Comparison of ENCODE assay signal across 8 cellular contexts in the genomic region with DNA sequence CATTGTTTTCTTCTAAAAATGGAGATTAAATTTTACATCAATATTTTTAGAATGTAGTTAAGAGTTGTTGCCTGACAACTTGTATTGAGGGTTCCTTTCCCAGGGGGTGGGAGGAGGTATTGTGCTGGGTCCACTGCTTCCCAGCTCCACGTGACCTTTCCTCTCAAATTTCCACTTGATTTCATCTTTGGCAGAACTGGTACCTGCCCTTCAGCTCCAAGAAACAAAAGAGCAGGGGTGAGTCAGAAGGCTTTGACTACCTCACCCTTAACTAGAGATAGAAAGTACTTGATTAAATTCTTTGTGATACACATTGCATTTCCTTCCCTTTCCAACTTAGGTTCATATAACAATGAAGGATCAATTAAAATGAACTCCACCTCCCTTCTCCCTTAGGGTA. TPM values are rescaled to one million over a fixed set of nuclear protein-coding genes. Genes with fewer than 3 reads are reported as not detected.
A peak's percentile ranks its signal among the peaks of the same experiment; 100 is the strongest.
DNase-seq lines count a peak whose midpoint lies in the region; ATAC-seq and TF ChIP-seq lines count a peak whose summit lies in the region.

No MANE protein-coding gene starts in this region.

- peak overlapping the region; percentile 2 for H3K27ac Mint-ChIP-seq in activated CD4-positive, alpha-beta memory T cell treated with anti-CD3 and anti-CD28 coated beads for 36 hours
- no peak overlapping the region for H3K27ac Mint-ChIP-seq in activated CD4-positive, alpha-beta memory T cell treated with anti-CD3 and anti-CD28 coated beads, Interleukin-2, amount 10 ng/mL, durations not matched to agents 7 days and 5 days

- intact Hi-C loops in activated CD4-positive, alpha-beta memory T cell treated with anti-CD3 and anti-CD28 coated beads for 36 hours (cut with micrococcal nuclease): loop anchor here (2.0 kb wide), 3 partner anchors 13 to 65 kb away; no protein-coding TSS in a partner anchor

- DNase-seq in activated CD4-positive, alpha-beta memory T cell treated with anti-CD3 and anti-CD28 coated beads for 36 hours: no peak
- DNase-seq in activated CD4-positive, alpha-beta memory T cell treated with anti-CD3 and anti-CD28 coated beads, Interleukin-2, amount 10 ng/mL, durations not matched to agents 7 days and 5 days: no peak
- DNase-seq in amniotic epithelial cell (ENCODE audit: low read depth): peak; percentile 43
- DNase-seq in kidney glomerular epithelial cell (lab: John Stamatoyannopoulos, UW): peak; percentile 72
- DNase-seq in MV-4-11 (lab: John Stamatoyannopoulos, UW): no peak
- no peak for DNase-seq in AML-193 (lab: John Stamatoyannopoulos, UW)

- ATAC-seq in GM18505 (IDR thresholded peaks at IDR 0.05; ENCODE audit: unreplicated experiment): no peak

- H3K4me3 Mint-ChIP-seq in activated CD4-positive, alpha-beta memory T cell treated with anti-CD3 and anti-CD28 coated beads for 36 hours: peak overlapping the region; percentile 57
- no peak overlapping the region for H3K4me3 Mint-ChIP-seq in activated CD4-positive, alpha-beta memory T cell treated with anti-CD3 and anti-CD28 coated beads, Interleukin-2, amount 10 ng/mL, durations not matched to agents 7 days and 5 days

- peaks cover 1% of the 10 kb centered on the region for H3K27me3 Mint-ChIP-seq in activated CD4-positive, alpha-beta memory T cell treated with anti-CD3 and anti-CD28 coated beads for 36 hours
- H3K27me3 Mint-ChIP-seq in activated CD4-positive, alpha-beta memory T cell treated with anti-CD3 and anti-CD28 coated beads, Interleukin-2, amount 10 ng/mL, durations not matched to agents 7 days and 5 days: peaks cover 41% of the 10 kb centered on the region

- no peak for TF ChIP-seq POLR2A in GM18505 (IDR thresholded peaks at IDR 0.05; ENCODE audit: borderline replicate concordance, extremely low read depth, insufficient read depth, insufficient read length)

- H3K27ac ChIP-seq in temporal lobe (ENCODE audit: low read depth, low read length): peak overlapping the region; percentile 62

- H3K36me3 Mint-ChIP-seq in activated CD4-positive, alpha-beta memory T cell treated with anti-CD3 and anti-CD28 coated beads for 36 hours: peaks cover 2% of the 10 kb centered on the region
- peaks cover 7% of the 10 kb centered on the region for H3K36me3 Mint-ChIP-seq in activated CD4-positive, alpha-beta memory T cell treated with anti-CD3 and anti-CD28 coated beads, Interleukin-2, amount 10 ng/mL, durations not matched to agents 7 days and 5 days (ENCODE audit: low read depth)

- POLR2A ChIA-PET in activated CD4-positive, alpha-beta memory T cell treated with anti-CD3 and anti-CD28 coated beads for 36 hours (lab: Charles Lee): no interaction called here
- POLR2A ChIA-PET in activated CD4-positive, alpha-beta memory T cell treated with anti-CD3 and anti-CD28 coated beads, Interleukin-2, amount 10 ng/mL, durations not matched to agents 7 days and 5 days (lab: Charles Lee): no interaction called here

- H3K9me3 Mint-ChIP-seq in activated CD4-positive, alpha-beta memory T cell treated with anti-CD3 and anti-CD28 coated beads for 36 hours: peaks cover 7% of the 10 kb centered on the region
- no peaks in the 10 kb centered on the region for H3K9me3 Mint-ChIP-seq in activated CD4-positive, alpha-beta memory T cell treated with anti-CD3 and anti-CD28 coated beads, Interleukin-2, amount 10 ng/mL, durations not matched to agents 7 days and 5 days

- CTCF ChIA-PET in activated CD4-positive, alpha-beta memory T cell treated with anti-CD3 and anti-CD28 coated beads for 36 hours (lab: Charles Lee): interaction anchor here (0.8 to 1.5 kb wide), 4 partner anchors 9 to 140 kb away, joined by 3 to 6 read pairs (median 3); no protein-coding TSS in a partner anchor
- CTCF ChIA-PET in activated CD4-positive, alpha-beta memory T cell treated with anti-CD3 and anti-CD28 coated beads, Interleukin-2, amount 10 ng/mL, durations not matched to agents 7 days and 5 days (lab: Charles Lee): no interaction called here

- peaks cover 45% of the 10 kb centered on the region for H3K4me1 Mint-ChIP-seq in activated CD4-positive, alpha-beta memory T cell treated with anti-CD3 and anti-CD28 coated beads for 36 hours (ENCODE audit: low read depth)
- peaks cover 24% of the 10 kb centered on the region for H3K4me1 Mint-ChIP-seq in activated CD4-positive, alpha-beta memory T cell treated with anti-CD3 and anti-CD28 coated beads, Interleukin-2, amount 10 ng/mL, durations not matched to agents 7 days and 5 days

RNA-seq across cellular contexts. Expression of a gene that starts 19.7 kb away (rescaled TPM):
- total RNA-seq in activated CD4-positive, alpha-beta memory T cell treated with anti-CD3 and anti-CD28 coated beads for 36 hours: 1 to 10 TPM; 1.7 to 2.9 TPM
- total RNA-seq in activated CD4-positive, alpha-beta memory T cell treated with anti-CD3 and anti-CD28 coated beads, Interleukin-2, amount 10 ng/mL, durations not matched to agents 7 days and 5 days: under 1 TPM; 0.10 to 0.20 TPM
- 744 TPM for total RNA-seq in temporal lobe

Comparison
In these comparisons a context has a peak if more than half of its experiments do, and no peak if none do; other contexts are left out.
1. DNase-seq: peak in amniotic epithelial cell (single experiment) and kidney glomerular epithelial cell (single experiment); none in activated CD4-positive, alpha-beta memory T cell treated with anti-CD3 and anti-CD28 coated beads for 36 hours (single experiment), activated CD4-positive, alpha-beta memory T cell treated with anti-CD3 and anti-CD28 coated beads, Interleukin-2, amount 10 ng/mL, durations not matched to agents 7 days and 5 days (single experiment), MV-4-11 (single experiment) and AML-193 (0 of 2).
2. RNA of a gene that starts 19.7 kb away (total RNA-seq): 744 TPM in temporal lobe (single experiment); 1.7 to 2.9 TPM in activated CD4-positive, alpha-beta memory T cell treated with anti-CD3 and anti-CD28 coated beads for 36 hours and 0.10 to 0.20 TPM in activated CD4-positive, alpha-beta memory T cell treated with anti-CD3 and anti-CD28 coated beads, Interleukin-2, amount 10 ng/mL, durations not matched to agents 7 days and 5 days; every median in the first group is over 100 times any median in the second.